Comparison of ENCODE assay signal across 2 cellular contexts in the genomic region with DNA sequence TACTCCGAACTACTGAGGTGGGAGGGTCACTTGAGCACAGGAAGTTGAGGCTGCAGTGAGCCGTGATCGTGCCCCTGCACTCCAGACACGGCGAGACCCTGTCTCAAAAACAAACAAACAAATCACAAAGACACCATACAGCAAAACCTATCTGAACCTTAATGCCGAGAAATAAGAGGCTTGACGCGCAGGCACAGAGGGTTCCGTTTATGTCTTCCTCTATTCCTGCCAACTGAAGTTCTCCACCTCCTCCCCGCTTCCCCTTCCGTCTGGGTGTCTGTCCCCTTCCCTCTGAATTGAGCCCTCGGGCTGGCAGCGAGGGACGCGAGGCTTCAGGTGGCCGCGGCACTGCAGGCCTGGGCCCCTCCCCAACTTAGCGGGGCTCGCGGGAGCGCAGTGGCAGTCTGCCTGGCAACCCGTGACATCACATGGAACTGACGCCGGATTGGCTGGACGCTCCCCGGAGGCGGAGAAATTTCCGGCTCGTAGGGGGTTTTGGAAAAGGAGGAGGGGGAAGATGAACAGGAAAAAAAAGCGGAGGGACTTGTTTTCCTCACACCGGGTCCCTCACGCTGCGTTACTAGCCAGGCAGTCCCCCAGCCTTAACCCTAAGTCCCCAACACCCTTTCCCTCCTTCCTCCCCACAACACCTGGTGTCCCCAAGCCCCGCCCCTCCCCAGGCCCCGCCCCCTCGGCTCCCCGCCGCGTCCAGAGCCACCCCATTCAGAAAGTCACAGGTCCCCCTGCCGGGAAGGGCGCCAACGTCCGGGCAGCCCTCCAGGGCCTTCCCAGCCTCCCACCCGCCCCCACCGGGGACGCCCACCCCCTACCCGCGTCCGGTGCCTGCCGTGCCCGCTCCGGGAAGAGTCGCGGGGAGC.
A peak's percentile ranks its signal among the peaks of the same experiment; 100 is the strongest.
TF ChIP-seq lines count a peak whose summit lies in the region.

No MANE protein-coding gene starts in this region.

TF ChIP-seq in HCT116, 20 proteins besides CTCF, POLR2A, EP300 and RAD21:
- peak; percentile 39 for TF ChIP-seq POLR2AphosphoS5 (IDR thresholded peaks at IDR 0.05; ENCODE audit: low read depth, low read length)
- TF ChIP-seq, protein P1, sequence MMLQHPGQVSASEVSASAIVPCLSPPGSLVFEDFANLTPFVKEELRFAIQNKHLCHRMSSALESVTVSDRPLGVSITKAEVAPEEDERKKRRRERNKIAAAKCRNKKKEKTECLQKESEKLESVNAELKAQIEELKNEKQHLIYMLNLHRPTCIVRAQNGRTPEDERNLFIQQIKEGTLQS (IDR thresholded peaks at IDR 0.05): no peak
- TF ChIP-seq ZFX (IDR thresholded peaks at IDR 0.05): peak; percentile 39; the same call in 1 of the 2 replicates
- TF ChIP-seq ELF1 (IDR thresholded peaks at IDR 0.05; ENCODE audit: borderline replicate concordance, low read depth): no peak
- no peak for TF ChIP-seq ZNF274 (IDR thresholded peaks at IDR 0.05; ENCODE audit: low read depth, low read length)

TF ChIP-seq in SK-N-SH, 30 proteins besides CTCF, POLR2A, EP300 and RAD21:
- TF ChIP-seq CHD2 (IDR thresholded peaks at IDR 0.05; ENCODE audit: low read length, partially characterized antibody) (peak; percentile 89), NFIC (IDR thresholded peaks at IDR 0.05; ENCODE audit: borderline replicate concordance) (no peak), GATA2 (CRISPR knock-in tag; IDR thresholded peaks at IDR 0.05) (no peak), TCF12 (IDR thresholded peaks at IDR 0.05) (no peak), TEAD4 (IDR thresholded peaks at IDR 0.05; ENCODE audit: borderline replicate concordance, insufficient read depth) (no peak), FOXJ3 (CRISPR knock-in tag; IDR thresholded peaks at IDR 0.05) (no peak), RFX5 (IDR thresholded peaks at IDR 0.05; ENCODE audit: low read length) (peak; percentile 100)
- TF ChIP-seq, protein P2, sequence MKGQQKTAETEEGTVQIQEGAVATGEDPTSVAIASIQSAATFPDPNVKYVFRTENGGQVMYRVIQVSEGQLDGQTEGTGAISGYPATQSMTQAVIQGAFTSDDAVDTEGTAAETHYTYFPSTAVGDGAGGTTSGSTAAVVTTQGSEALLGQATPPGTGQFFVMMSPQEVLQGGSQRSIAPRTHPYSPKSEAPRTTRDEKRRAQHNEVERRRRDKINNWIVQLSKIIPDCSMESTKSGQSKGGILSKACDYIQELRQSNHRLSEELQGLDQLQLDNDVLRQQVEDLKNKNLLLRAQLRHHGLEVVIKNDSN (IDR thresholded peaks at IDR 0.05; ENCODE audit: borderline replicate concordance, low read depth): no peak
- TF ChIP-seq, protein P3, sequence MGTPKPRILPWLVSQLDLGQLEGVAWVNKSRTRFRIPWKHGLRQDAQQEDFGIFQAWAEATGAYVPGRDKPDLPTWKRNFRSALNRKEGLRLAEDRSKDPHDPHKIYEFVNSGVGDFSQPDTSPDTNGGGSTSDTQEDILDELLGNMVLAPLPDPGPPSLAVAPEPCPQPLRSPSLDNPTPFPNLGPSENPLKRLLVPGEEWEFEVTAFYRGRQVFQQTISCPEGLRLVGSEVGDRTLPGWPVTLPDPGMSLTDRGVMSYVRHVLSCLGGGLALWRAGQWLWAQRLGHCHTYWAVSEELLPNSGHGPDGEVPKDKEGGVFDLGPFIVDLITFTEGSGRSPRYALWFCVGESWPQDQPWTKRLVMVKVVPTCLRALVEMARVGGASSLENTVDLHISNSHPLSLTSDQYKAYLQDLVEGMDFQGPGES (IDR thresholded peaks at IDR 0.05; ENCODE audit: low read depth, low read length): no peak
